Comparison of ENCODE assay signal across 21 cellular contexts in genomic region chr10:1180836-1181235, GRCh38.
DNase-seq lines count a peak whose midpoint lies in the region; TF ChIP-seq lines count a peak whose summit lies in the region.
"Had no signal": no experiment of that assay in that cellular context is flagged by ENCODE, and none has a peak within 500 bp of the region (broad histone marks: within the 10 kb centered on the region; RNA-seq: fewer than 3 reads in every experiment).

No MANE protein-coding gene starts in this region.

- H3K27ac Mint-ChIP-seq in mesothelial cell of epicardium, result no peak overlapping the region
- H3K27ac Mint-ChIP-seq: activated T-helper 17 cell treated with anti-CD3 and anti-CD28 coated beads, Interleukin-2, amount 50 U/mL, for 72 hours had no signal

- intact Hi-C loops in dorsolateral prefrontal cortex (cut with DNase I), result loop anchor here in 1 of 2 donors (5.0 kb wide), 1 partner anchor 111 kb away; no protein-coding TSS in a partner anchor

- no peak overlapping the region for H3K4me3 Mint-ChIP-seq in mesothelial cell of epicardium
- H3K4me3 Mint-ChIP-seq: activated T-helper 17 cell treated with anti-CD3 and anti-CD28 coated beads, Interleukin-2, amount 50 U/mL, for 72 hours; IgD-negative memory B cell; nephron had no signal

- DNase-seq in activated effector memory CD4-positive, alpha-beta T cell treated with anti-CD3 and anti-CD28 coated beads, Interleukin-2, amount 50 U/mL, for 16 hours, result peak; percentile 27
- no peak for DNase-seq in activated effector memory CD4-positive, alpha-beta T cell treated with Interleukin-2 at 50 U/mL for 16 hours
- DNase-seq in dorsolateral prefrontal cortex (peak in 7 of 10 donors; percentile 47 to 66 (median 56)), mesenteric fat pad (ENCODE audit: low spot score) (peak; percentile 77), GM13976 (ENCODE audit: low spot score) (no peak), mesothelial cell of epicardium (ENCODE audit: low spot score in 2 of 2, unreplicated experiment in 2 of 2) (no peak), NCI-H2081 treated with DMSO at 0.1 percent for 48 hours (lab: John Stamatoyannopoulos, UW) (no peak), SW480 (ENCODE audit: low spot score) (no peak)
- DNase-seq: activated CD4-positive, CD25-positive, alpha-beta regulatory T cell; effector CD4-positive, alpha-beta T cell; GM23248; mesenchymal stem cell; MV-4-11; NCI-H1930; NCI-H446 treated with DMSO at 0.1 percent for 48 hours; T-helper 1 cell had no signal

- no peaks in the 10 kb centered on the region for H3K36me3 Mint-ChIP-seq in mesothelial cell of epicardium
- H3K36me3 Mint-ChIP-seq: IgD-negative memory B cell had no signal

- peaks cover 27% of the 10 kb centered on the region for H3K27me3 Mint-ChIP-seq in mesothelial cell of epicardium (ENCODE audit: low read depth)

- H3K27ac ChIP-seq in dorsolateral prefrontal cortex, result peak overlapping the region in 56 of 59 donors; percentile 10 to 100 (median 81)
- H3K27ac ChIP-seq: BLaER1 treated with 17β-estradiol and CSF1 and Interleukin-3, amounts not matched to agents 10 nM and 100 nM; GM23248; thoracic aorta had no signal

- in situ Hi-C loops in GM13976 (cut with MboI; ENCODE audit: low sequenced_read_pairs, unreplicated experiment), result no loop called here

- peaks cover 4% of the 10 kb centered on the region for H3K4me1 Mint-ChIP-seq in mesothelial cell of epicardium
- H3K4me1 Mint-ChIP-seq: activated T-helper 17 cell treated with anti-CD3 and anti-CD28 coated beads, Interleukin-2, amount 50 U/mL, for 72 hours; IgD-negative memory B cell had no signal

- H3K4me3 ChIP-seq in dorsolateral prefrontal cortex, result no peak overlapping the region
- H3K4me3 ChIP-seq: BLaER1 treated with 17β-estradiol and CSF1 and Interleukin-3, amounts not matched to agents 10 nM and 100 nM; GM23248; thoracic aorta had no signal

- H3K9me3 Mint-ChIP-seq in mesothelial cell of epicardium, result no peaks in the 10 kb centered on the region
- H3K9me3 Mint-ChIP-seq: activated T-helper 17 cell treated with anti-CD3 and anti-CD28 coated beads, Interleukin-2, amount 50 U/mL, for 72 hours; nephron had no signal

- TF ChIP-seq CTCF in dorsolateral prefrontal cortex (IDR thresholded peaks at IDR 0.05 in 54 of 56, conservative IDR thresholded peaks at IDR 0.05 in 2 of 56; ENCODE audit: low read depth in 1 of 56, partially characterized antibody in 56 of 56) (peak in 49 of 56 donors; percentile 22 to 76 (median 50)), GM13976 (IDR thresholded peaks at IDR 0.05; ENCODE audit: borderline replicate concordance, control extremely low read depth, extremely low read depth, insufficient read depth, missing control alignments) (no peak), mesothelial cell of epicardium (IDR thresholded peaks at IDR 0.05; ENCODE audit: unreplicated experiment) (no peak)

- no peaks in the 10 kb centered on the region for H3K27me3 ChIP-seq in dorsolateral prefrontal cortex
- H3K27me3 ChIP-seq: BLaER1 treated with 17β-estradiol and CSF1 and Interleukin-3, amounts not matched to agents 10 nM and 100 nM had no signal

Comparison
In these comparisons a context has a peak if more than half of its experiments do, and no peak if none do; other contexts are left out.
1. DNase-seq: peak in activated effector memory CD4-positive, alpha-beta T cell treated with anti-CD3 and anti-CD28 coated beads, Interleukin-2, amount 50 U/mL, for 16 hours (single experiment), dorsolateral prefrontal cortex (7 of 10) and mesenteric fat pad (single experiment); none in activated effector memory CD4-positive, alpha-beta T cell treated with Interleukin-2 at 50 U/mL for 16 hours (single experiment), GM13976 (single experiment), mesothelial cell of epicardium (0 of 2), NCI-H2081 treated with DMSO at 0.1 percent for 48 hours (single experiment) and SW480 (single experiment).
2. CTCF ChIP-seq: peak in dorsolateral prefrontal cortex (49 of 56); none in GM13976 (single experiment) and mesothelial cell of epicardium (single experiment).